In the genomic region with DNA sequence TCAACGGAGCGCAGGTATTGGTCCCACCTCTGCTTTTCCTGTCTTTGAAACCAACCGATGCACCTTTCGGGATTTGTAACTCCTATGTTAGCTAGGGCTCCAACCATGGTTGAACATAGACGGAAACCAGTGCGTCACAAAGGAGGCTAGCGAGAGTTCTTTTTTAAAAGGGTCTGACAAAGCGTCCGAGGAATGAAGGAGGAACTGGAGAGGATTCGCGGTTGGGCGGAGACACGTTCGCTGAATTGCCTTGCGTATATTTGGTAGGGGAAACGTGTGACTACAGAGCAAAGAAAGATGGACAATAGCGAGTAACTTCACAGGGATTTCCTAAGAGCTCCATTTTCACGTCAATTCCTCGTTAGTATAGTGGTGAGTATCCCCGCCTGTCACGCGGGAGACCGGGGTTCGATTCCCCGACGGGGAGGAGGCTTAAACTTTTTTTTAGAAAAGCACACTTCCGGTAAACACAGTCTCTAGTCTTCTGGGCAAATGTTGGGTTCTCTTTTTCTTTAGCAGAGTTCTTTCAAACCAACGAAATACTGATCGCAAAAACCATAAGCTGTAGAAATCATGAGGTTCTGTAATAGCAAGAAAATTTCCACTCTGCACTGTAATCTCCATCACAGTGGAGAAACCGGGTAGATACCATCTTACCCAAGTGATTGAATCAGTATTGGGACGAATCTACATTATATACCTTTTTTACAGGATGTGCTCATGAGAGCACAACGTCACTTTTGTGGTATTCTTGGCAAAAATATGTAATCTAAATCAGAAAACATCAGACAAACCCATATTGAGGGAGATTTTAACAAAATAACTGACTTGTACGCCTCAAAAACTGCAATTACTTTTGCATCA, we compare ENCODE assay signal across 9 cellular contexts. TPM values are rescaled to one million over a fixed set of nuclear protein-coding genes. Genes with fewer than 3 reads are reported as not detected.
DNase-seq lines count a peak whose midpoint lies in the region; ATAC-seq and TF ChIP-seq lines count a peak whose summit lies in the region.
"Had no signal": no experiment of that assay in that cellular context is flagged by ENCODE, and none has a peak within 500 bp of the region (broad histone marks: within the 10 kb centered on the region; RNA-seq: fewer than 3 reads in every experiment).

No MANE protein-coding gene starts in this region.

- H3K4me1 ChIP-seq in CD4-positive, CD25-positive, alpha-beta regulatory T cell (ENCODE audit: control insufficient read depth, insufficient read depth, low read length, poor library complexity, severe bottlenecking) = peaks cover 18% of the 10 kb centered on the region
- H3K4me1 ChIP-seq in ectodermal cell (ENCODE audit: control insufficient read depth, insufficient read depth, low read length) (peaks cover 7% of the 10 kb centered on the region), lung (ENCODE audit: control insufficient read depth in 2 of 2, insufficient read depth in 2 of 2, low read length in 2 of 2) (peaks cover 0 to 7% of the 10 kb centered on the region in 2 donors)

- peak overlapping the region; percentile 98 for H3K27ac ChIP-seq in CD4-positive, CD25-positive, alpha-beta regulatory T cell (ENCODE audit: insufficient read depth, low read length, poor library complexity, severe bottlenecking)
- H3K27ac ChIP-seq in ectodermal cell (ENCODE audit: insufficient read depth, low read depth, low read length, poor library complexity, severe bottlenecking) = peak overlapping the region; percentile 79
- peak overlapping the region; percentile 96 for H3K27ac ChIP-seq in lung (ENCODE audit: low read depth in 1 of 2, low read length in 1 of 2)

- WGBS in ectodermal cell, 2 experiments = 1 to 4% methylated on average over 32 of the region's 33 CpGs
- 3 to 4% methylated on average over 33 of the region's 33 CpGs for WGBS in lung, 2 donors

- no peak overlapping the region for H3K27ac Mint-ChIP-seq in CD4-positive, CD25-positive, alpha-beta regulatory T cell
- H3K27ac Mint-ChIP-seq: nephron had no signal

- no peak for TF ChIP-seq CTCF in lung (IDR thresholded peaks at IDR 0.05; ENCODE audit: control extremely low read depth, extremely low read depth)

- no peaks in the 10 kb centered on the region for H3K27me3 Mint-ChIP-seq in CD4-positive, CD25-positive, alpha-beta regulatory T cell

- H3K36me3 Mint-ChIP-seq in CD4-positive, CD25-positive, alpha-beta regulatory T cell = no peaks in the 10 kb centered on the region

- no peaks in the 10 kb centered on the region for H3K9me3 Mint-ChIP-seq in CD4-positive, CD25-positive, alpha-beta regulatory T cell
- H3K9me3 Mint-ChIP-seq: nephron had no signal

- peak overlapping the region; percentile 99 for H3K4me3 ChIP-seq in CD4-positive, CD25-positive, alpha-beta regulatory T cell (ENCODE audit: low read depth, low read length)
- H3K4me3 ChIP-seq in ectodermal cell (ENCODE audit: insufficient read depth, low read depth, low read length) (peak overlapping the region; percentile 99), lung (peak overlapping the region; percentile 57)

- H3K9me3 ChIP-seq in CD4-positive, CD25-positive, alpha-beta regulatory T cell (ENCODE audit: control insufficient read depth in 2 of 2, low read length in 2 of 2) = no peaks in the 10 kb centered on the region
- H3K9me3 ChIP-seq in ectodermal cell (ENCODE audit: control insufficient read depth, low read length) = no peaks in the 10 kb centered on the region
- H3K9me3 ChIP-seq in lung (ENCODE audit: control insufficient read depth in 2 of 2, insufficient read depth in 1 of 2, low read length in 1 of 2) = no peaks in the 10 kb centered on the region

- no peaks in the 10 kb centered on the region for H3K27me3 ChIP-seq in CD4-positive, CD25-positive, alpha-beta regulatory T cell (ENCODE audit: control insufficient read depth, insufficient read depth, low read length)
- no peaks in the 10 kb centered on the region for H3K27me3 ChIP-seq in ectodermal cell (ENCODE audit: control insufficient read depth, insufficient read depth, low read length, poor library complexity, severe bottlenecking)
- H3K27me3 ChIP-seq in lung (ENCODE audit: control insufficient read depth, insufficient read depth) = no peaks in the 10 kb centered on the region

- peak; percentile 80 to 82 for ATAC-seq in CD4-positive, CD25-positive, alpha-beta regulatory T cell (ENCODE audit: low read depth in 2 of 2)
- ATAC-seq in GM19372 (IDR thresholded peaks at IDR 0.05; ENCODE audit: low read depth, unreplicated experiment) = peak; percentile 49
- ATAC-seq in HG03469 (IDR thresholded peaks at IDR 0.05; ENCODE audit: unreplicated experiment) = peak; percentile 46
- peak; percentile 77 for ATAC-seq in lung (ENCODE audit: insufficient read depth, low FRiP score)

- H3K4me1 Mint-ChIP-seq in CD4-positive, CD25-positive, alpha-beta regulatory T cell = peaks cover 0 to 7% (median 4%) of the 10 kb centered on the region in 4 donors
- H3K4me1 Mint-ChIP-seq: nephron had no signal

- H3K4me3 Mint-ChIP-seq in CD4-positive, CD25-positive, alpha-beta regulatory T cell = no peak overlapping the region
- H3K4me3 Mint-ChIP-seq: nephron had no signal

- DNase-seq in CD4-positive, CD25-positive, alpha-beta regulatory T cell = peak; percentile 67 to 91 (median 90)
- DNase-seq in NCI-H774 (lab: John Stamatoyannopoulos, UW) (peak; percentile 77), lung (ENCODE audit: low spot score) (peak; percentile 81)
- peak; percentile 87 to 88 for DNase-seq in activated CD4-positive, alpha-beta T cell treated with anti-CD3 and anti-CD28 coated beads, Interleukin-2, amount 50 U/mL, for 48 hours
- peak; percentile 72 to 84 (median 82) for DNase-seq in stimulated activated CD4-positive, alpha-beta T cell treated with anti-CD3 and anti-CD28 coated beads, TNF-alpha, amount 100 ng/mL, for 4 hours (ENCODE audit: low read depth in 3 of 3)

- no peaks in the 10 kb centered on the region for H3K36me3 ChIP-seq in CD4-positive, CD25-positive, alpha-beta regulatory T cell (ENCODE audit: control insufficient read depth, insufficient read depth, low read length)
- H3K36me3 ChIP-seq in ectodermal cell (ENCODE audit: control insufficient read depth, insufficient read depth, low read length) = no peaks in the 10 kb centered on the region
- no peaks in the 10 kb centered on the region for H3K36me3 ChIP-seq in lung (ENCODE audit: control insufficient read depth in 2 of 2, insufficient read depth in 2 of 2, low read length in 2 of 2)

RNA-seq across cellular contexts. Expression of a gene that starts 6.6 kb away (rescaled TPM):
- total RNA-seq in CD4-positive, CD25-positive, alpha-beta regulatory T cell = 14.9 TPM
- 10 to 100 TPM in 1 of 4 donors, 1 to 10 TPM in 3; 6.1 to 13.1 (median 7.7) TPM for polyA plus RNA-seq in CD4-positive, CD25-positive, alpha-beta regulatory T cell
- 13.8 TPM for polyA plus RNA-seq in ectodermal cell (2013, experiment 1 of 4)
- 12.8 TPM for polyA plus RNA-seq in ectodermal cell (2013, experiment 2 of 4)
- 12.4 TPM for polyA plus RNA-seq in ectodermal cell (2013, experiment 3 of 4)
- 13.2 TPM for polyA plus RNA-seq in ectodermal cell (2013, experiment 4 of 4)
- total RNA-seq in lung = 10 to 100 TPM in 1 of 2 donors, 1 to 10 TPM in 1; 5.0 to 11.9 TPM
- polyA plus RNA-seq in lung = 1 to 10 TPM; 1.4 to 2.3 TPM

Comparison
In these comparisons a context has a peak if more than half of its experiments do, and no peak if none do; other contexts are left out.
1. Peak in every context shown above with its lines: DNase-seq, ATAC-seq, H3K4me3 ChIP-seq and H3K27ac ChIP-seq.